In genomic region chr1:198168180-198168579, GRCh38 we compare ENCODE assay signal across 8 cellular contexts. TPM values are rescaled to one million over a fixed set of nuclear protein-coding genes. Genes with fewer than 3 reads are reported as not detected.
DNase-seq lines count a peak whose midpoint lies in the region; ATAC-seq and TF ChIP-seq lines count a peak whose summit lies in the region.

No MANE protein-coding gene starts in this region.

- no peak for TF ChIP-seq CTCF in Calu3 (IDR thresholded peaks at IDR 0.05; ENCODE audit: unreplicated experiment)

- ATAC-seq in GM21717 (IDR thresholded peaks at IDR 0.05; ENCODE audit: unreplicated experiment) (peak; percentile 29), sciatic nerve (no peak), GM21447 (IDR thresholded peaks at IDR 0.05; ENCODE audit: unreplicated experiment) (no peak), HG03097 (IDR thresholded peaks at IDR 0.05; ENCODE audit: low FRiP score, unreplicated experiment) (no peak)

- POLR2A ChIA-PET in activated CD4-positive, alpha-beta memory T cell treated with anti-CD3 and anti-CD28 coated beads, Interleukin-2, amount 10 ng/mL, durations not matched to agents 7 days and 5 days (lab: Charles Lee), result interaction anchor here (0.6 to 6.1 kb wide), 6 partner anchors 10 to 412 kb away, joined by 3 to 59 read pairs (median 3); partner anchors contain the start of gene NEK7

- H3K9me3 Mint-ChIP-seq in Calu3 (ENCODE audit: low read depth, unreplicated experiment) (no peaks in the 10 kb centered on the region), immature natural killer cell (no peaks in the 10 kb centered on the region)
- no peaks in the 10 kb centered on the region for H3K9me3 Mint-ChIP-seq in activated CD4-positive, alpha-beta memory T cell treated with anti-CD3 and anti-CD28 coated beads, Interleukin-2, amount 10 ng/mL, durations not matched to agents 7 days and 5 days

- peak overlapping the region; percentile 14 for H3K27ac Mint-ChIP-seq in Calu3 (ENCODE audit: unreplicated experiment)
- H3K27ac Mint-ChIP-seq in activated CD4-positive, alpha-beta memory T cell treated with anti-CD3 and anti-CD28 coated beads, Interleukin-2, amount 10 ng/mL, durations not matched to agents 7 days and 5 days, result peak overlapping the region; percentile 79
- H3K27ac Mint-ChIP-seq in immature natural killer cell, result peak overlapping the region; percentile 91 to 99 (median 93)

- H3K4me3 Mint-ChIP-seq in Calu3 (ENCODE audit: low read depth, unreplicated experiment) (peak overlapping the region; percentile 25), immature natural killer cell (peak overlapping the region; percentile 71 to 87 (median 77))
- H3K4me3 Mint-ChIP-seq in activated CD4-positive, alpha-beta memory T cell treated with anti-CD3 and anti-CD28 coated beads, Interleukin-2, amount 10 ng/mL, durations not matched to agents 7 days and 5 days, result peak overlapping the region; percentile 50

- H3K27me3 Mint-ChIP-seq in Calu3 (ENCODE audit: unreplicated experiment), result no peaks in the 10 kb centered on the region
- H3K27me3 Mint-ChIP-seq in activated CD4-positive, alpha-beta memory T cell treated with anti-CD3 and anti-CD28 coated beads, Interleukin-2, amount 10 ng/mL, durations not matched to agents 7 days and 5 days, result no peaks in the 10 kb centered on the region
- H3K27me3 Mint-ChIP-seq in immature natural killer cell (ENCODE audit: low read depth in 3 of 3), result peaks cover 0 to 5% (median 0%) of the 10 kb centered on the region in 3 donors

- H3K4me1 Mint-ChIP-seq in Calu3 (ENCODE audit: low read depth, unreplicated experiment) (peaks cover 79% of the 10 kb centered on the region), immature natural killer cell (peaks cover 81 to 95% of the 10 kb centered on the region in 2 donors)
- H3K4me1 Mint-ChIP-seq in activated CD4-positive, alpha-beta memory T cell treated with anti-CD3 and anti-CD28 coated beads, Interleukin-2, amount 10 ng/mL, durations not matched to agents 7 days and 5 days, result peaks cover 82% of the 10 kb centered on the region

- H3K36me3 Mint-ChIP-seq in Calu3 (ENCODE audit: insufficient read depth, unreplicated experiment) (peaks cover 13% of the 10 kb centered on the region), immature natural killer cell (no peaks in the 10 kb centered on the region)
- H3K36me3 Mint-ChIP-seq in activated CD4-positive, alpha-beta memory T cell treated with anti-CD3 and anti-CD28 coated beads, Interleukin-2, amount 10 ng/mL, durations not matched to agents 7 days and 5 days (ENCODE audit: low read depth), result peaks cover 12% of the 10 kb centered on the region

- BruUV-seq in Calu3 (replicated peaks; lab: Mats Ljungman, UMichigan), result no TSS peak

- DNase-seq in Calu3, result no peak
- DNase-seq in activated CD4-positive, alpha-beta memory T cell treated with anti-CD3 and anti-CD28 coated beads, Interleukin-2, amount 10 ng/mL, durations not matched to agents 7 days and 5 days, result no peak
- peak in 2 of 3 donors; percentile 9 to 13 for DNase-seq in immature natural killer cell
- no peak for DNase-seq in stimulated activated CD4-positive, alpha-beta T cell treated with anti-CD3 and anti-CD28 coated beads, Interleukin-12 subunit alpha, Interleukin-12 subunit beta, amount 100 ng/mL, for 4 hours
- no peak for DNase-seq in sciatic nerve (ENCODE audit: low spot score)

- CTCF ChIA-PET in Calu3 (lab: Charles Lee), result interaction anchor here (1.2 kb wide), 1 partner anchor 172 kb away, joined by 3 read pairs; no protein-coding TSS in a partner anchor
- CTCF ChIA-PET in activated CD4-positive, alpha-beta memory T cell treated with anti-CD3 and anti-CD28 coated beads, Interleukin-2, amount 10 ng/mL, durations not matched to agents 7 days and 5 days (lab: Charles Lee), result interaction anchor here (1.1 kb wide), 1 partner anchor 12 kb away, joined by 3 read pairs; the partner anchor contains the start of gene NEK7

- intact Hi-C loops in Calu3 (cut with micrococcal nuclease; ENCODE audit: unreplicated experiment), result no loop called here
- intact Hi-C loops in sciatic nerve (cut with DNase I), result no loop called here

RNA-seq across cellular contexts. Expression of gene NEK7, which starts 11.4 kb away (rescaled TPM):
- total RNA-seq in Calu3 (2022) (136 and 145 TPM in 2 replicates), sciatic nerve (119 TPM)
- total RNA-seq in activated CD4-positive, alpha-beta memory T cell treated with anti-CD3 and anti-CD28 coated beads, Interleukin-2, amount 10 ng/mL, durations not matched to agents 7 days and 5 days, result 10 to 100 TPM; 73.5 to 79.6 TPM
- 10 to 100 TPM; 42.7 to 47.4 (median 47.3) TPM for polyA plus RNA-seq in immature natural killer cell

Comparison
In these comparisons a context has a peak if more than half of its experiments do, and no peak if none do; other contexts are left out.
1. DNase-seq: peak in immature natural killer cell (2 of 3); none in Calu3 (single experiment), activated CD4-positive, alpha-beta memory T cell treated with anti-CD3 and anti-CD28 coated beads, Interleukin-2, amount 10 ng/mL, durations not matched to agents 7 days and 5 days (single experiment), stimulated activated CD4-positive, alpha-beta T cell treated with anti-CD3 and anti-CD28 coated beads, Interleukin-12 subunit alpha, Interleukin-12 subunit beta, amount 100 ng/mL, for 4 hours (single experiment) and sciatic nerve (single experiment).
2. H3K27ac Mint-ChIP-seq: peak in every context shown above with its lines; median percentile 93 in immature natural killer cell; 79 in activated CD4-positive, alpha-beta memory T cell treated with anti-CD3 and anti-CD28 coated beads, Interleukin-2, amount 10 ng/mL, durations not matched to agents 7 days and 5 days; 14 in Calu3.
3. H3K4me3 Mint-ChIP-seq: peak in every context shown above with its lines; median percentile 77 in immature natural killer cell; 50 in activated CD4-positive, alpha-beta memory T cell treated with anti-CD3 and anti-CD28 coated beads, Interleukin-2, amount 10 ng/mL, durations not matched to agents 7 days and 5 days; 25 in Calu3.